8 cellular contexts compared by ENCODE assay signal in the genomic region with DNA sequence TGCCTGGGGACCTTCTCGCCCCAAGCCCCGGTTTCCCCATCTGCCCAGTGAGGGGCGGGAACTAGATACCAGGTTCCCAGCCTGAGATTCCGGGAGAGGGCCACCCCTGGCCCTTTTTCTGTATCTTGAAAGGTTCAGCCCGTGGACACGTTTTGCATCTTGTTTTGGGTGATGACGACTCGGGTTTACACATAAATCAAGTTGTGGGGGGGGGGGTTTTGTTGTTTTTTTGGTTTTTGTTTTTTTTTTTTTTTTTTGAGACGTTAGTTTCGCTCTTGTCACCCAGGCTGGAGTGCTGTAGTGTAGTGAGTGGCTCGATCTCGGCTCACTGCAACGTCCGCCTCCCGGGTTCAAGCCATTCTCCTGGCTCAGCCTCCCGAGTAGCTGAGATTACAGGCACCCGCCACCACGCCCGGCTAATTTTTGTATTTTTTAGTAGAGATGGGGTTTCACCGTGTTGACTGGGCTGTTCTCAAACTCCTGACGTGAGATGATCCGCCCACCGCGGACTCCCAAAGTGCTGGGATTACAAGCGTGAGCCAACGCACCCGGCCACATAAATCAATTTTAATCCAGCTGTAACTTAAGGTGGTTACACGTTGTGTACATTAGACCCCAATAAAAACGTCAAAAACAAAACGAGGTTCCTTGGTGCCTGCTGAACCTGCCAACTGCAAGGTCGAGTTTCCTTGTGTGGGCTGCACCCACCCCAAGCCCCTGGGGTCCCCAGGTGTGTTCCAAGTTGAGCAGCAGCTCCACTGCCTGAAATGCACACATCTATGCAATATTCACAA. TPM values are rescaled to one million over a fixed set of nuclear protein-coding genes. Genes with fewer than 3 reads are reported as not detected.
A peak's percentile ranks its signal among the peaks of the same experiment; 100 is the strongest.
DNase-seq lines count a peak whose midpoint lies in the region; ATAC-seq and TF ChIP-seq lines count a peak whose summit lies in the region.

No MANE protein-coding gene starts in this region.

- peak overlapping the region; percentile 82 to 89 (median 85) for H3K4me3 Mint-ChIP-seq in brain
- peak overlapping the region; percentile 83 for H3K4me3 Mint-ChIP-seq in memory B cell

- WGBS in aorta, 2 donors = 22 to 25% methylated on average over 31 of the region's 31 CpGs

- DNase-seq in BE2C = no peak
- no peak for DNase-seq in HL-60 (ENCODE audit: low read depth in 1 of 2, low spot score in 1 of 2)
- no peak for DNase-seq in memory B cell (ENCODE audit: low spot score in 2 of 2)
- peak in 1 of 2 donors; percentile 53 for DNase-seq in aorta
- DNase-seq in glomerular visceral epithelial cell (ENCODE audit: extremely low spot score) = no peak
- DNase-seq in midbrain (lab: John Stamatoyannopoulos, UW) = no peak
- DNase-seq in NCI-H226 = no peak

- H3K27me3 Mint-ChIP-seq in brain (peaks cover 26% of the 10 kb centered on the region), memory B cell (peaks cover 8% of the 10 kb centered on the region)

- H3K27ac Mint-ChIP-seq in brain (peak overlapping the region in 4 of 5 experiments; percentile 48 to 83 (median 60)), memory B cell (peak overlapping the region; percentile 47)

- no peaks in the 10 kb centered on the region for H3K4me1 ChIP-seq in BE2C
- no peaks in the 10 kb centered on the region for H3K4me1 ChIP-seq in aorta (ENCODE audit: control insufficient read depth in 1 of 2, insufficient read depth in 2 of 2, low read length in 2 of 2)

- H3K27ac ChIP-seq in HL-60 (replicated peaks) (peak overlapping the region; percentile 54), aorta (ENCODE audit: low read depth in 1 of 2, low read length in 2 of 2) (peak overlapping the region in 1 of 2 donors; percentile 43)

- ATAC-seq in memory B cell (ENCODE audit: low read depth) = peak; percentile 1
- ATAC-seq in aorta (ENCODE audit: low FRiP score) = no peak

- peaks cover 3 to 16% (median 8%) of the 10 kb centered on the region in 5 experiments for H3K9me3 Mint-ChIP-seq in brain
- H3K9me3 Mint-ChIP-seq in memory B cell = no peaks in the 10 kb centered on the region

- H3K4me3 ChIP-seq in BE2C (ENCODE audit: low read depth, low read length) (peak overlapping the region; percentile 67), HL-60 (replicated peaks; ENCODE audit: insufficient read depth, low read length) (peak overlapping the region; percentile 64), aorta (ENCODE audit: low read length in 2 of 2) (peak overlapping the region; percentile 76 to 99)

- TF ChIP-seq CTCF in BE2C (IDR thresholded peaks at IDR 0.05; ENCODE audit: low read depth, low read length) (no peak), HL-60 (IDR thresholded peaks at IDR 0.05; ENCODE audit: insufficient read depth, low read length) (no peak), brain (conservative IDR thresholded peaks at IDR 0.05) (no peak)

- H3K4me1 Mint-ChIP-seq in brain = peaks cover 29% of the 10 kb centered on the region
- H3K4me1 Mint-ChIP-seq in memory B cell = peaks cover 11% of the 10 kb centered on the region

- intact Hi-C loops in aorta (cut with DNase I) = loop anchor here (2.0 to 10.0 kb wide), 2 partner anchors 44 to 256 kb away; partner anchors contain the start of genes BRD3OS (in 1 of the 2) and RXRA (in 1 of the 2)

- H3K36me3 Mint-ChIP-seq in brain (no peaks in the 10 kb centered on the region), memory B cell (no peaks in the 10 kb centered on the region)

- no peaks in the 10 kb centered on the region for H3K9me3 ChIP-seq in BE2C
- H3K9me3 ChIP-seq in aorta (ENCODE audit: control insufficient read depth, low read length) = no peaks in the 10 kb centered on the region

- H3K36me3 ChIP-seq in BE2C (peaks cover 3% of the 10 kb centered on the region), aorta (ENCODE audit: control insufficient read depth in 1 of 2, insufficient read depth in 2 of 2, low read length in 1 of 2) (no peaks in the 10 kb centered on the region)

- H3K27me3 ChIP-seq in BE2C (peaks cover 16% of the 10 kb centered on the region; the same call in 1 of the 2 replicates), HL-60 (ENCODE audit: insufficient read depth, poor library complexity, severe bottlenecking) (peaks cover 6% of the 10 kb centered on the region), aorta (ENCODE audit: control insufficient read depth in 1 of 2, insufficient read depth in 2 of 2, low read length in 1 of 2) (no peaks in the 10 kb centered on the region)

RNA-seq across cellular contexts. Expression of gene BRD3, which starts 1.1 kb away (rescaled TPM):
- polyA plus RNA-seq in BE2C (2012; ENCODE audit: insufficient read depth, insufficient read length, low read depth) = 79.5 TPM
- 84.9 TPM for polyA plus RNA-seq in brain (ENCODE audit: insufficient read depth, low read depth, low replicate concordance)
- 10 to 100 TPM; 24.4 to 38.0 TPM for total RNA-seq in aorta
- 10 to 100 TPM in 1 of 2 donors, 1 to 10 TPM in 1; 6.6 to 14.5 TPM for polyA plus RNA-seq in aorta

RNA-seq across cellular contexts. Expression of gene BRD3OS, which starts 43.7 kb away (rescaled TPM):
- 108 TPM for polyA plus RNA-seq in BE2C (2012; ENCODE audit: insufficient read depth, insufficient read length, low read depth)
- 49.4 TPM for polyA plus RNA-seq in brain (ENCODE audit: insufficient read depth, low read depth, low replicate concordance)
- 10 to 100 TPM in 1 of 2 donors, 1 to 10 TPM in 1; 8.3 to 17.3 TPM for total RNA-seq in aorta
- 10 to 100 TPM in 1 of 2 donors, 1 to 10 TPM in 1; 5.8 to 13.8 TPM for polyA plus RNA-seq in aorta
